ENCODE assay signal across 15 cellular contexts in genomic region chr11:64619196-64619595, GRCh38. TPM values are rescaled to one million over a fixed set of nuclear protein-coding genes. Genes with fewer than 3 reads are reported as not detected.
A peak's percentile ranks its signal among the peaks of the same experiment; 100 is the strongest.
DNase-seq lines count a peak whose midpoint lies in the region; ATAC-seq and TF ChIP-seq lines count a peak whose summit lies in the region.
"Had no signal": no experiment of that assay in that cellular context is flagged by ENCODE, and none has a peak within 500 bp of the region (broad histone marks: within the 10 kb centered on the region; RNA-seq: fewer than 3 reads in every experiment).

No MANE protein-coding gene starts in this region.

- peaks cover 30% of the 10 kb centered on the region for H3K36me3 Mint-ChIP-seq in nephron (ENCODE audit: low read depth)

- WGBS in testis, 2 donors: 60 to 63% methylated on average over 4 of the region's 4 CpGs
- WGBS in SK-N-SH (ENCODE audit: low lambda C conversion rate): 89% methylated on average over 4 of the region's 4 CpGs

- H3K9ac ChIP-seq in Karpas-422 (ENCODE audit: low read length) (peak overlapping the region; percentile 53), SK-N-SH (no peak overlapping the region)

- H4K20me1 ChIP-seq in Karpas-422 (ENCODE audit: insufficient read depth, low read depth, low read length): no peaks in the 10 kb centered on the region
- no peaks in the 10 kb centered on the region for H4K20me1 ChIP-seq in SK-N-SH (ENCODE audit: insufficient read depth)

- ATAC-seq in GM19023 (IDR thresholded peaks at IDR 0.05; ENCODE audit: unreplicated experiment): no peak
- ATAC-seq: PC-3 had no signal

- no peak overlapping the region for H3K27ac ChIP-seq in Karpas-422 (ENCODE audit: low read length)
- peak overlapping the region in 44 of 59 donors; percentile 13 to 91 (median 65) for H3K27ac ChIP-seq in dorsolateral prefrontal cortex
- peak overlapping the region; percentile 40 to 84 for H3K27ac ChIP-seq in testis
- H3K27ac ChIP-seq in SK-N-SH (ENCODE audit: low read depth in 2 of 2, low read length in 1 of 2): peak overlapping the region in 1 of 2 experiments; percentile 95; a peak in 1 of 4 replicates
- H3K27ac ChIP-seq: C4-2B, prostate gland had no signal

- H3K9me3 ChIP-seq in Karpas-422 (ENCODE audit: low read length) (no peaks in the 10 kb centered on the region), testis (no peaks in the 10 kb centered on the region), SK-N-SH (no peaks in the 10 kb centered on the region)
- H3K9me3 ChIP-seq: prostate gland had no signal

- no peak for TF ChIP-seq CTCF in dorsolateral prefrontal cortex (IDR thresholded peaks at IDR 0.05 in 54 of 56, conservative IDR thresholded peaks at IDR 0.05 in 2 of 56; ENCODE audit: low read depth in 1 of 56, partially characterized antibody in 56 of 56)
- TF ChIP-seq CTCF in nephron (IDR thresholded peaks at IDR 0.05; ENCODE audit: unreplicated experiment in 3 of 3): no peak
- no peak for TF ChIP-seq CTCF in testis (IDR thresholded peaks at IDR 0.05)
- no peak for TF ChIP-seq CTCF in SK-N-SH (IDR thresholded peaks at IDR 0.05)

- no peaks in the 10 kb centered on the region for H3K27me3 ChIP-seq in Karpas-422 (ENCODE audit: low read length)
- H3K27me3 ChIP-seq in dorsolateral prefrontal cortex: no peaks in the 10 kb centered on the region
- H3K27me3 ChIP-seq in testis: no peaks in the 10 kb centered on the region
- H3K27me3 ChIP-seq in SK-N-SH (ENCODE audit: insufficient read depth): 0 out of 2 replicates have a peak, but pooled peaks cover 3% of the 10 kb centered on the region

- peak overlapping the region; percentile 79 to 81 (median 81) for H3K4me3 Mint-ChIP-seq in nephron
- H3K4me3 Mint-ChIP-seq: activated naive CD8-positive, alpha-beta T cell treated with anti-CD3 and anti-CD28 coated beads, Interleukin-2, amount 50 U/mL, for 24 hours had no signal

- H2AFZ ChIP-seq in Karpas-422 (ENCODE audit: low read length) (peak overlapping the region; percentile 81; the same call in 1 of the 2 replicates), SK-N-SH (ENCODE audit: low read depth) (no peak overlapping the region)

- TF ChIP-seq RAD21 in SK-N-SH (IDR thresholded peaks at IDR 0.05; ENCODE audit: low read length): no peak

- H3K4me2 ChIP-seq in Karpas-422 (ENCODE audit: low read depth, low read length, poor library complexity, severe bottlenecking) (peak overlapping the region; percentile 21), SK-N-SH (no peak overlapping the region)

- DNase-seq in Karpas-422 (no peak), dorsolateral prefrontal cortex (peak in 7 of 10 donors; percentile 49 to 80 (median 70)), testis (peak; percentile 88), SK-N-SH (no peak), mesenteric fat pad (ENCODE audit: low spot score) (no peak)
- DNase-seq: activated naive CD8-positive, alpha-beta T cell treated with anti-CD3 and anti-CD28 coated beads, Interleukin-2, amount 50 U/mL, for 24 hours; activated T-cell treated with anti-CD3 and anti-CD28 coated beads, Interleukin-2, amount 50 U/mL, for 48 hours; NCI-H187 treated with DMSO at 0.1 percent for 48 hours; NCI-H510A had no signal

- H3K36me3 ChIP-seq in Karpas-422 (ENCODE audit: insufficient read depth, low read length) (no peaks in the 10 kb centered on the region), testis (ENCODE audit: low read depth, missing control alignments) (no peaks in the 10 kb centered on the region), SK-N-SH (replicated peaks in 1 of 2; ENCODE audit: control insufficient read depth in 1 of 2, insufficient read depth in 2 of 2, low read length in 1 of 2) (no peaks in the 10 kb centered on the region)
- H3K36me3 ChIP-seq: prostate gland had no signal

- H3K4me1 ChIP-seq in Karpas-422 (ENCODE audit: low read length) (peaks cover 19% of the 10 kb centered on the region), testis (peaks cover 42% of the 10 kb centered on the region), SK-N-SH (ENCODE audit: control insufficient read depth in 1 of 2, insufficient read depth in 2 of 2, low read depth in 1 of 2, low read length in 1 of 2) (peaks cover 0 to 43% of the 10 kb centered on the region in 2 experiments; a peak in 2 of 4 replicates)
- H3K4me1 ChIP-seq: prostate gland had no signal

- H3K27me3 Mint-ChIP-seq in nephron (ENCODE audit: low read depth): peaks cover 3% of the 10 kb centered on the region
- H3K27me3 Mint-ChIP-seq: activated naive CD8-positive, alpha-beta T cell treated with anti-CD3 and anti-CD28 coated beads, Interleukin-2, amount 50 U/mL, for 24 hours had no signal

- CTCF ChIA-PET in SK-N-SH (lab: Yijun Ruan, JAX): interaction anchor here (1.2 to 2.7 kb wide), 5 partner anchors 20 to 170 kb away, joined by 3 to 10 read pairs (median 5); no protein-coding TSS in a partner anchor

- peaks cover 30% of the 10 kb centered on the region for H3K4me1 Mint-ChIP-seq in nephron
- H3K4me1 Mint-ChIP-seq: activated naive CD8-positive, alpha-beta T cell treated with anti-CD3 and anti-CD28 coated beads, Interleukin-2, amount 50 U/mL, for 24 hours had no signal

- H3K4me3 ChIP-seq in Karpas-422 (ENCODE audit: low read length) (no peak overlapping the region), dorsolateral prefrontal cortex (peak overlapping the region in 1 of 59 donors; percentile 15), testis (no peak overlapping the region), SK-N-SH (ENCODE audit: low read depth in 2 of 2, low read length in 1 of 2) (peak overlapping the region in 1 of 2 experiments; percentile 2; a peak in 1 of 4 replicates)
- H3K4me3 ChIP-seq: prostate gland had no signal

- TF ChIP-seq POLR2A in testis (IDR thresholded peaks at IDR 0.05): no peak

- H3K9me2 ChIP-seq in Karpas-422 (replicated peaks; ENCODE audit: insufficient read depth, low read length) (no peaks in the 10 kb centered on the region), SK-N-SH (no peaks in the 10 kb centered on the region)

- TF ChIP-seq EP300 in SK-N-SH (IDR thresholded peaks at IDR 0.05; ENCODE audit: borderline replicate concordance in 1 of 2, low read depth in 1 of 2, low read length in 1 of 2): no peak

- H3K79me2 ChIP-seq in Karpas-422 (ENCODE audit: low read length): no peaks in the 10 kb centered on the region
- H3K79me2 ChIP-seq in SK-N-SH (ENCODE audit: insufficient read depth): no peaks in the 10 kb centered on the region

- intact Hi-C loops in dorsolateral prefrontal cortex (cut with DNase I) (loop anchor here in 1 of 2 donors (1.0 kb wide), 1 partner anchor 24 kb away; no protein-coding TSS in a partner anchor), testis (cut with DNase I; ENCODE audit: low total_unique reads) (no loop called here)

- H3K27ac Mint-ChIP-seq in nephron: peak overlapping the region; percentile 99 to 100 (median 99)
- H3K27ac Mint-ChIP-seq: activated naive CD8-positive, alpha-beta T cell treated with anti-CD3 and anti-CD28 coated beads, Interleukin-2, amount 50 U/mL, for 24 hours had no signal

- H3F3A ChIP-seq in SK-N-SH (replicated peaks; ENCODE audit: insufficient read depth): no peaks in the 10 kb centered on the region

- no peaks in the 10 kb centered on the region for H3K9me3 Mint-ChIP-seq in nephron
- H3K9me3 Mint-ChIP-seq: activated naive CD8-positive, alpha-beta T cell treated with anti-CD3 and anti-CD28 coated beads, Interleukin-2, amount 50 U/mL, for 24 hours had no signal

- POLR2A ChIA-PET in SK-N-SH (lab: Yijun Ruan, JAX): no interaction called here

TF ChIP-seq in SK-N-SH, 30 proteins besides CTCF, POLR2A, EP300 and RAD21:
- no peak for TF ChIP-seq GABPA (IDR thresholded peaks at IDR 0.05; ENCODE audit: low read depth)
- no peak for TF ChIP-seq FOXJ3 (CRISPR knock-in tag; IDR thresholded peaks at IDR 0.05)
- no peak for TF ChIP-seq RXRA (IDR thresholded peaks at IDR 0.05; ENCODE audit: borderline replicate concordance, low read depth)
- TF ChIP-seq RCOR1 (IDR thresholded peaks at IDR 0.05; ENCODE audit: low read length): no peak
- no peak for TF ChIP-seq ELF1 (IDR thresholded peaks at IDR 0.05)

RNA-seq across cellular contexts. Expression of gene SLC22A12, which starts 28.2 kb away (rescaled TPM):
- not detected in 2 replicates for total RNA-seq in Karpas-422 (2014; rRNA removed; shearing (Covaris generic); ENCODE audit: low replicate concordance)
- total RNA-seq in dorsolateral prefrontal cortex (not detected), testis (not detected), mesenteric fat pad (0.29 TPM)
- polyA plus RNA-seq in testis (ENCODE audit: insufficient read depth, low read depth, low replicate concordance) (not detected), SK-N-SH (2012; rRNA removed) (not detected in 2 replicates)
- polyA plus RNA-seq in SK-N-SH (2012; cell fraction: cytosol; rRNA removed): not detected in 2 replicates
- not detected in 2 replicates for polyA plus RNA-seq in SK-N-SH (2012; cell fraction: nucleus; rRNA removed)
- total RNA-seq: PC-3, prostate gland, subcutaneous adipose tissue had no signal

Comparison
In these comparisons a context has a peak if more than half of its experiments do, and no peak if none do; other contexts are left out.
1. DNase-seq: peak in dorsolateral prefrontal cortex (7 of 10) and testis (single experiment); none in Karpas-422 (single experiment), SK-N-SH (single experiment) and mesenteric fat pad (single experiment).